ENCODE assay signal across 1 cellular context in genomic region chr1:42848823-42849537, GRCh38.
TF ChIP-seq lines count a peak whose summit lies in the region.

No MANE protein-coding gene starts in this region.

TF ChIP-seq in HepG2, 621 proteins besides CTCF, POLR2A, EP300 and RAD21:
- no peak for TF ChIP-seq HDAC2 (CRISPR knock-in tag; IDR thresholded peaks at IDR 0.05)
- TF ChIP-seq ZBTB40 (IDR thresholded peaks at IDR 0.05), result peak; percentile 21; the same call in 1 of the 2 replicates
- peak; percentile 58; the same call in 1 of the 2 replicates for TF ChIP-seq ZBTB40 (CRISPR knock-in tag; IDR thresholded peaks at IDR 0.05)
- 0 out of 2 replicates have a peak, but pooled peaks have one; percentile 31 for TF ChIP-seq RBFOX2 (IDR thresholded peaks at IDR 0.05; ENCODE audit: low read depth, low read length)
- TF ChIP-seq NFE2 (CRISPR knock-in tag; IDR thresholded peaks at IDR 0.05), result no peak
- TF ChIP-seq, protein P1, sequence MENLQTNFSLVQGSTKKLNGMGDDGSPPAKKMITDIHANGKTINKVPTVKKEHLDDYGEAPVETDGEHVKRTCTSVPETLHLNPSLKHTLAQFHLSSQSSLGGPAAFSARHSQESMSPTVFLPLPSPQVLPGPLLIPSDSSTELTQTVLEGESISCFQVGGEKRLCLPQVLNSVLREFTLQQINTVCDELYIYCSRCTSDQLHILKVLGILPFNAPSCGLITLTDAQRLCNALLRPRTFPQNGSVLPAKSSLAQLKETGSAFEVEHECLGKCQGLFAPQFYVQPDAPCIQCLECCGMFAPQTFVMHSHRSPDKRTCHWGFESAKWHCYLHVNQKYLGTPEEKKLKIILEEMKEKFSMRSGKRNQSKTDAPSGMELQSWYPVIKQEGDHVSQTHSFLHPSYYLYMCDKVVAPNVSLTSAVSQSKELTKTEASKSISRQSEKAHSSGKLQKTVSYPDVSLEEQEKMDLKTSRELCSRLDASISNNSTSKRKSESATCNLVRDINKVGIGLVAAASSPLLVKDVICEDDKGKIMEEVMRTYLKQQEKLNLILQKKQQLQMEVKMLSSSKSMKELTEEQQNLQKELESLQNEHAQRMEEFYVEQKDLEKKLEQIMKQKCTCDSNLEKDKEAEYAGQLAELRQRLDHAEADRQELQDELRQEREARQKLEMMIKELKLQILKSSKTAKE (CRISPR knock-in tag; IDR thresholded peaks at IDR 0.05; ENCODE audit: borderline replicate concordance), result no peak
TF ChIP-seq in HepG2: peak in this region for 2.
